Comparison of ENCODE assay signal across 11 cellular contexts in genomic region chr10:16965740-16966447, GRCh38.
DNase-seq lines count a peak whose midpoint lies in the region; ATAC-seq, FAIRE-seq and TF ChIP-seq lines count a peak whose summit lies in the region.
"Had no signal": no experiment of that assay in that cellular context is flagged by ENCODE, and none has a peak within 500 bp of the region (broad histone marks: within the 10 kb centered on the region; RNA-seq: fewer than 3 reads in every experiment).

No MANE protein-coding gene starts in this region.

- TF ChIP-seq CTCF in MCF 10A (IDR thresholded peaks at IDR 0.05; ENCODE audit: unreplicated experiment) (no peak), kidney epithelial cell (IDR thresholded peaks at IDR 0.05; ENCODE audit: insufficient read depth, low read length, poor library complexity, severe bottlenecking) (no peak), D721Med (IDR thresholded peaks at IDR 0.05; ENCODE audit: insufficient read depth, missing control alignments) (no peak)

- intact Hi-C loops in MCF 10A (cut with micrococcal nuclease) = no loop called here

- H3K36me3 ChIP-seq in kidney epithelial cell (ENCODE audit: control insufficient read depth, insufficient read depth, low read length) = no peaks in the 10 kb centered on the region

- no peak overlapping the region for H3K4me3 Mint-ChIP-seq in MCF 10A (ENCODE audit: unreplicated experiment)

- DNase-seq in NCI-H524 (lab: John Stamatoyannopoulos, UW) (peak; percentile 21 to 51), NCI-H524 treated with DMSO at 0.1 percent for 48 hours (lab: John Stamatoyannopoulos, UW) (no peak), MCF 10A (ENCODE audit: unreplicated experiment) (peak; percentile 85), kidney epithelial cell (ENCODE audit: low read depth) (peak; percentile 95), mesenteric fat pad (ENCODE audit: low spot score) (no peak), D721Med (ENCODE audit: insufficient read length, low spot score) (no peak)
- no peak for DNase-seq in activated naive CD4-positive, alpha-beta T cell (lab: John Stamatoyannopoulos, UW)
- DNase-seq: activated T-cell treated with anti-CD3 and anti-CD28 coated beads, Interleukin-2, amount 50 U/mL, for 72 hours; hypothalamus; stimulated activated CD4-positive, alpha-beta T cell treated with anti-CD3 and anti-CD28 coated beads, Interleukin-4, amount 100 ng/mL, for 1 hour had no signal

- H3K4me1 Mint-ChIP-seq in MCF 10A (ENCODE audit: insufficient read depth, unreplicated experiment) = peaks cover 12% of the 10 kb centered on the region

- no peak for ATAC-seq in HG03039 (IDR thresholded peaks at IDR 0.05; ENCODE audit: unreplicated experiment)

- H3K27me3 ChIP-seq in kidney epithelial cell (ENCODE audit: control insufficient read depth, insufficient read depth, low read length) = no peaks in the 10 kb centered on the region

- no peak for FAIRE-seq in D721Med (lab: Jason Lieb, UNC)

- no peaks in the 10 kb centered on the region for H3K27me3 Mint-ChIP-seq in MCF 10A (ENCODE audit: insufficient read depth, unreplicated experiment)

- no peak overlapping the region for H3K27ac Mint-ChIP-seq in MCF 10A (ENCODE audit: low read depth, unreplicated experiment)
- H3K27ac Mint-ChIP-seq: activated T-cell treated with anti-CD3 and anti-CD28 coated beads, Interleukin-2, amount 50 U/mL, for 72 hours had no signal

- CTCF ChIA-PET in MCF 10A (lab: Yijun Ruan, JAX) = interaction anchor here (0.5 to 1.1 kb wide), 6 partner anchors 104 to 360 kb away, joined by 3 to 5 read pairs (median 4); no protein-coding TSS in a partner anchor

- H3K9me3 Mint-ChIP-seq in MCF 10A (ENCODE audit: unreplicated experiment) = no peaks in the 10 kb centered on the region
- H3K9me3 Mint-ChIP-seq: activated T-cell treated with anti-CD3 and anti-CD28 coated beads, Interleukin-2, amount 50 U/mL, for 72 hours had no signal

- H3K4me3 ChIP-seq in kidney epithelial cell (ENCODE audit: low read depth, low read length) = no peak overlapping the region

- POLR2A ChIA-PET in MCF 10A (lab: Yijun Ruan, JAX) = no interaction called here

- BruUV-seq in MCF 10A (replicated peaks; lab: Mats Ljungman, UMichigan) = no TSS peak

- H3K36me3 Mint-ChIP-seq in MCF 10A (ENCODE audit: insufficient read depth, unreplicated experiment) = no peaks in the 10 kb centered on the region

Comparison
In these comparisons a context has a peak if more than half of its experiments do, and no peak if none do; other contexts are left out.
1. DNase-seq: peak in NCI-H524 (2 of 2), MCF 10A (single experiment) and kidney epithelial cell (single experiment); none in NCI-H524 treated with DMSO at 0.1 percent for 48 hours (single experiment), activated naive CD4-positive, alpha-beta T cell (0 of 4), mesenteric fat pad (single experiment) and D721Med (single experiment).